ENCODE assay signal across 25 cellular contexts in genomic region chr13:52387721-52388120, GRCh38.
"Had no signal": no experiment of that assay in that cellular context is flagged by ENCODE, and none has a peak within 500 bp of the region (broad histone marks: within the 10 kb centered on the region; RNA-seq: fewer than 3 reads in every experiment).

No MANE protein-coding gene starts in this region.

- H3K27me3 Mint-ChIP-seq: dendritic cell treated with granulocyte-macrophage colony-stimulating factor and Interleukin-4, amounts not matched to agents 40 ng/mL and 50 ng/mL, for 4 days; effector memory CD8-positive, alpha-beta T cell had no signal

- H3K4me1 ChIP-seq: colonic mucosa, foreskin keratinocyte, gastrocnemius medialis, gastroesophageal sphincter had no signal

- H3K4me3 Mint-ChIP-seq: dendritic cell treated with granulocyte-macrophage colony-stimulating factor and Interleukin-4, amounts not matched to agents 40 ng/mL and 50 ng/mL, for 4 days; effector memory CD8-positive, alpha-beta T cell; endodermal cell had no signal

- H3K27ac ChIP-seq: colonic mucosa, coronary artery, dorsolateral prefrontal cortex, epithelial cell of prostate, esophagus muscularis mucosa, esophagus squamous epithelium, foreskin keratinocyte, gastrocnemius medialis, gastroesophageal sphincter, heart left ventricle, heart right ventricle, hepatocyte had no signal

- H3K4me3 ChIP-seq: colonic mucosa, coronary artery, dorsolateral prefrontal cortex, esophagus muscularis mucosa, esophagus squamous epithelium, gastrocnemius medialis, gastroesophageal sphincter, heart left ventricle, heart right ventricle, hepatocyte had no signal

- DNase-seq: colonic mucosa; cortex of kidney; dermis blood vessel endothelial cell; dorsolateral prefrontal cortex; effector CD4-positive, alpha-beta T cell; effector CD8-positive, alpha-beta T cell; effector memory CD4-positive, alpha-beta T cell; effector memory CD8-positive, alpha-beta T cell; endodermal cell; erythroblast; esophagus squamous epithelium; foreskin fibroblast; foreskin keratinocyte; foreskin melanocyte; gastrocnemius medialis; glutamatergic neuron; head of caudate nucleus; heart left ventricle; heart right ventricle had no signal

- H3K27ac Mint-ChIP-seq: dendritic cell treated with granulocyte-macrophage colony-stimulating factor and Interleukin-4, amounts not matched to agents 40 ng/mL and 50 ng/mL, for 4 days; effector memory CD8-positive, alpha-beta T cell; endodermal cell had no signal

- H3K9me3 ChIP-seq: colonic mucosa, esophagus squamous epithelium, gastrocnemius medialis, gastroesophageal sphincter had no signal

- H3K36me3 ChIP-seq: colonic mucosa, esophagus squamous epithelium, gastrocnemius medialis, gastroesophageal sphincter had no signal

- H3K9me3 Mint-ChIP-seq: dendritic cell treated with granulocyte-macrophage colony-stimulating factor and Interleukin-4, amounts not matched to agents 40 ng/mL and 50 ng/mL, for 4 days; effector memory CD8-positive, alpha-beta T cell; endodermal cell had no signal
